In genomic region chr1:153032677-153033308, GRCh38 we compare ENCODE assay signal across 8 cellular contexts.
A peak's percentile ranks its signal among the peaks of the same experiment; 100 is the strongest.
DNase-seq lines count a peak whose midpoint lies in the region; ATAC-seq and TF ChIP-seq lines count a peak whose summit lies in the region.

No MANE protein-coding gene starts in this region.

- no peak for TF ChIP-seq POLR2A in GM18505 (IDR thresholded peaks at IDR 0.05; ENCODE audit: borderline replicate concordance, extremely low read depth, insufficient read depth, insufficient read length)

- peak; percentile 52; the same call in 1 of the 2 replicates for TF ChIP-seq CTCF in VCaP (conservative IDR thresholded peaks at IDR 0.05)

- H3K27ac ChIP-seq in VCaP: no peak overlapping the region

- DNase-seq in Ammon's horn (ENCODE audit: low spot score) (peak; percentile 51), HK-2 (ENCODE audit: unreplicated experiment) (peak; percentile 57), kidney glomerular epithelial cell (lab: John Stamatoyannopoulos, UW) (peak; percentile 70), COLO668 (lab: John Stamatoyannopoulos, UW; ENCODE audit: unreplicated experiment) (no peak)
- no peak for DNase-seq in activated CD4-positive, alpha-beta T cell treated with anti-CD3 and anti-CD28 coated beads, Interleukin-2, amount 50 U/mL, for 1 hour

- ATAC-seq in GM18505 (IDR thresholded peaks at IDR 0.05; ENCODE audit: unreplicated experiment) (no peak), GM21447 (IDR thresholded peaks at IDR 0.05; ENCODE audit: unreplicated experiment) (no peak)

Comparison
In these comparisons a context has a peak if more than half of its experiments do, and no peak if none do; other contexts are left out.
1. DNase-seq: peak in Ammon's horn (single experiment), HK-2 (single experiment) and kidney glomerular epithelial cell (single experiment); none in COLO668 (single experiment) and activated CD4-positive, alpha-beta T cell treated with anti-CD3 and anti-CD28 coated beads, Interleukin-2, amount 50 U/mL, for 1 hour (single experiment).